1 cellular context compared by ENCODE assay signal in genomic region chrX:69362889-69363288, GRCh38.
TF ChIP-seq lines count a peak whose summit lies in the region.

No MANE protein-coding gene starts in this region.

TF ChIP-seq in GM12878, 131 proteins besides CTCF, POLR2A, EP300 and RAD21 (continued from another document):
- TF ChIP-seq PRDM15 (CRISPR knock-in tag; IDR thresholded peaks at IDR 0.05) (no peak), IKZF1 (conservative IDR thresholded peaks at IDR 0.05) (no peak), RBBP5 (conservative IDR thresholded peaks at IDR 0.05) (no peak), USF2 (IDR thresholded peaks at IDR 0.05; ENCODE audit: borderline replicate concordance, low read depth, low read length) (no peak), CUX1 (IDR thresholded peaks at IDR 0.05; ENCODE audit: insufficient replicate concordance, low read depth, low read length) (no peak), MYC (IDR thresholded peaks at IDR 0.05; ENCODE audit: insufficient read depth, insufficient read length, insufficient replicate concordance, low read length, severe bottlenecking) (no peak), ATF7 (IDR thresholded peaks at IDR 0.05; ENCODE audit: low read depth) (no peak), TAF1 (IDR thresholded peaks at IDR 0.05; ENCODE audit: borderline replicate concordance, low read depth, low read length) (no peak), FOXM1 (IDR thresholded peaks at IDR 0.05; ENCODE audit: low read depth, low read length) (no peak), IKZF2 (IDR thresholded peaks at IDR 0.05) (no peak), BACH1 (IDR thresholded peaks at IDR 0.05; ENCODE audit: borderline replicate concordance) (no peak), MTA3 (IDR thresholded peaks at IDR 0.05; ENCODE audit: borderline replicate concordance, low read length) (no peak), POLR2AphosphoS5 (IDR thresholded peaks at IDR 0.05; ENCODE audit: low read length) (no peak)
- TF ChIP-seq, protein P1, sequence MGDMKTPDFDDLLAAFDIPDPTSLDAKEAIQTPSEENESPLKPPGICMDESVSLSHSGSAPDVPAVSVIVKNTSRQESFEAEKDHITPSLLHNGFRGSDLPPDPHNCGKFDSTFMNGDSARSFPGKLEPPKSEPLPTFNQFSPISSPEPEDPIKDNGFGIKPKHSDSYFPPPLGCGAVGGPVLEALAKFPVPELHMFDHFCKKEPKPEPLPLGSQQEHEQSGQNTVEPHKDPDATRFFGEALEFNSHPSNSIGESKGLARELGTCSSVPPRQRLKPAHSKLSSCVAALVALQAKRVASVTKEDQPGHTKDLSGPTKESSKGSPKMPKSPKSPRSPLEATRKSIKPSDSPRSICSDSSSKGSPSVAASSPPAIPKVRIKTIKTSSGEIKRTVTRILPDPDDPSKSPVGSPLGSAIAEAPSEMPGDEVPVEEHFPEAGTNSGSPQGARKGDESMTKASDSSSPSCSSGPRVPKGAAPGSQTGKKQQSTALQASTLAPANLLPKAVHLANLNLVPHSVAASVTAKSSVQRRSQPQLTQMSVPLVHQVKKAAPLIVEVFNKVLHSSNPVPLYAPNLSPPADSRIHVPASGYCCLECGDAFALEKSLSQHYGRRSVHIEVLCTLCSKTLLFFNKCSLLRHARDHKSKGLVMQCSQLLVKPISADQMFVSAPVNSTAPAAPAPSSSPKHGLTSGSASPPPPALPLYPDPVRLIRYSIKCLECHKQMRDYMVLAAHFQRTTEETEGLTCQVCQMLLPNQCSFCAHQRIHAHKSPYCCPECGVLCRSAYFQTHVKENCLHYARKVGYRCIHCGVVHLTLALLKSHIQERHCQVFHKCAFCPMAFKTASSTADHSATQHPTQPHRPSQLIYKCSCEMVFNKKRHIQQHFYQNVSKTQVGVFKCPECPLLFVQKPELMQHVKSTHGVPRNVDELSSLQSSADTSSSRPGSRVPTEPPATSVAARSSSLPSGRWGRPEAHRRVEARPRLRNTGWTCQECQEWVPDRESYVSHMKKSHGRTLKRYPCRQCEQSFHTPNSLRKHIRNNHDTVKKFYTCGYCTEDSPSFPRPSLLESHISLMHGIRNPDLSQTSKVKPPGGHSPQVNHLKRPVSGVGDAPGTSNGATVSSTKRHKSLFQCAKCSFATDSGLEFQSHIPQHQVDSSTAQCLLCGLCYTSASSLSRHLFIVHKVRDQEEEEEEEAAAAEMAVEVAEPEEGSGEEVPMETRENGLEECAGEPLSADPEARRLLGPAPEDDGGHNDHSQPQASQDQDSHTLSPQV (IDR thresholded peaks at IDR 0.05) = no peak
